Comparison of ENCODE assay signal across 9 cellular contexts in genomic region chr9:68704498-68704803, GRCh38. TPM values are rescaled to one million over a fixed set of nuclear protein-coding genes. Genes with fewer than 3 reads are reported as not detected.
DNase-seq lines count a peak whose midpoint lies in the region; ATAC-seq and TF ChIP-seq lines count a peak whose summit lies in the region.
"Had no signal": no experiment of that assay in that cellular context is flagged by ENCODE, and none has a peak within 500 bp of the region (broad histone marks: within the 10 kb centered on the region; RNA-seq: fewer than 3 reads in every experiment).

No MANE protein-coding gene starts in this region.

- POLR2A ChIA-PET in GM10248 (lab: Yijun Ruan, JAX) = interaction anchor here (0.9 kb wide), 1 partner anchor 125 kb away, joined by 3 read pairs; no protein-coding TSS in a partner anchor

- no peaks in the 10 kb centered on the region for H3K9me3 ChIP-seq in iPS-20b (ENCODE audit: insufficient read depth, low read depth, low read length)
- no peaks in the 10 kb centered on the region for H3K9me3 ChIP-seq in skeletal muscle tissue (ENCODE audit: control insufficient read depth in 3 of 3, low read length in 3 of 3)

- DNase-seq in H7 = no peak
- DNase-seq in NCI-H345 (lab: John Stamatoyannopoulos, UW) = no peak
- no peak for DNase-seq in midbrain (lab: John Stamatoyannopoulos, UW)
- DNase-seq in GM10248 (ENCODE audit: extremely low spot score) = no peak
- DNase-seq: NCI-H1694 had no signal

- TF ChIP-seq CTCF in VCaP (conservative IDR thresholded peaks at IDR 0.05) (no peak), GM10248 (IDR thresholded peaks at IDR 0.05; ENCODE audit: control extremely low read depth, extremely low read depth, low read depth, missing control alignments) (no peak)

- H3K27me3 ChIP-seq in H7 (ENCODE audit: control insufficient read depth, insufficient read depth, low read length) (peaks cover 34% of the 10 kb centered on the region), iPS-20b (ENCODE audit: insufficient read depth, low read length) (peaks cover 56% of the 10 kb centered on the region), skeletal muscle tissue (ENCODE audit: control insufficient read depth in 3 of 3, insufficient read depth in 3 of 3, low read length in 3 of 3) (peaks cover 2 to 7% (median 4%) of the 10 kb centered on the region in 3 donors)

- H3K4me1 ChIP-seq in iPS-20b (ENCODE audit: insufficient read depth, low read length) (peaks cover 15% of the 10 kb centered on the region), skeletal muscle tissue (ENCODE audit: control insufficient read depth in 3 of 3, insufficient read depth in 3 of 3, low read length in 3 of 3) (peaks cover 6 to 23% (median 13%) of the 10 kb centered on the region in 3 donors)

- peak overlapping the region; percentile 32; the same call in 1 of the 2 replicates for H3K27ac ChIP-seq in VCaP
- H3K27ac ChIP-seq in iPS-20b (ENCODE audit: low read length) = no peak overlapping the region
- peak overlapping the region; percentile 45 for H3K27ac ChIP-seq in skeletal muscle tissue (ENCODE audit: low read depth, low read length)

- H3K4me3 ChIP-seq in H7 (ENCODE audit: insufficient read depth, low read depth, low read length) (peak overlapping the region; percentile 70), iPS-20b (ENCODE audit: low read length) (peak overlapping the region; percentile 65), skeletal muscle tissue (ENCODE audit: low read length in 3 of 3) (peak overlapping the region; percentile 65 to 85 (median 80))

- H3K9ac ChIP-seq in iPS-20b (ENCODE audit: low read depth, low read length) = peak overlapping the region; percentile 75; the same call in 1 of the 2 replicates
- H3K9ac ChIP-seq in skeletal muscle tissue (ENCODE audit: low read depth in 1 of 3, low read length in 3 of 3) = peak overlapping the region; percentile 73 to 83 (median 75)

- ATAC-seq in HG03135 (IDR thresholded peaks at IDR 0.05; ENCODE audit: unreplicated experiment) = no peak

- H3K36me3 ChIP-seq in H7 (replicated peaks; ENCODE audit: control insufficient read depth, insufficient read depth, low read length) (no peaks in the 10 kb centered on the region), iPS-20b (ENCODE audit: insufficient read depth, low read depth, low read length) (no peaks in the 10 kb centered on the region), skeletal muscle tissue (ENCODE audit: control insufficient read depth in 3 of 3, insufficient read depth in 3 of 3, low read length in 3 of 3) (no peaks in the 10 kb centered on the region)

- CTCF ChIA-PET in GM10248 (lab: Yijun Ruan, JAX) = interaction anchor here (1.0 to 4.7 kb wide), 11 partner anchors 9 to 295 kb away, joined by 3 to 17 read pairs (median 5); no protein-coding TSS in a partner anchor

RNA-seq across cellular contexts. Expression of gene PIP5K1B, which starts 0.6 kb away (rescaled TPM):
- 1.8 and 2.4 TPM in 2 replicates for total RNA-seq in H7 (2014; rRNA removed; shearing (Covaris generic))
- 2.1 TPM for total RNA-seq in skeletal muscle tissue
